In genomic region chr2:205047273-205047839, GRCh38 we compare ENCODE assay signal across 18 cellular contexts.
DNase-seq lines count a peak whose midpoint lies in the region; ATAC-seq and TF ChIP-seq lines count a peak whose summit lies in the region.
"Had no signal": no experiment of that assay in that cellular context is flagged by ENCODE, and none has a peak within 500 bp of the region (broad histone marks: within the 10 kb centered on the region; RNA-seq: fewer than 3 reads in every experiment).

No MANE protein-coding gene starts in this region.

- ATAC-seq in HG03196 (IDR thresholded peaks at IDR 0.05; ENCODE audit: unreplicated experiment), result no peak
- no peak for ATAC-seq in GM18909 (IDR thresholded peaks at IDR 0.05; ENCODE audit: poor library complexity, unreplicated experiment)
- no peak for ATAC-seq in HG03108 (IDR thresholded peaks at IDR 0.05; ENCODE audit: unreplicated experiment)
- ATAC-seq: stimulated activated effector memory CD8-positive, alpha-beta T cell treated with anti-CD3 and anti-CD28 coated beads, Interleukin-12 subunit alpha, Interleukin-12 subunit beta, amount 100 ng/mL, for 72 hours had no signal

- H3K27me3 ChIP-seq in kidney epithelial cell (ENCODE audit: control insufficient read depth, insufficient read depth, low read length) (no peaks in the 10 kb centered on the region), stomach (no peaks in the 10 kb centered on the region)

- no peak overlapping the region for H3K27ac ChIP-seq in stomach

- peak; percentile 95 for TF ChIP-seq EP300 in Ishikawa (IDR thresholded peaks at IDR 0.05; ENCODE audit: borderline replicate concordance)
- TF ChIP-seq EP300 in stomach (IDR thresholded peaks at IDR 0.05), result no peak

- no peak overlapping the region for H3K4me3 ChIP-seq in kidney epithelial cell (ENCODE audit: low read depth, low read length)
- H3K4me3 ChIP-seq in stomach, result no peak overlapping the region
- H3K4me3 ChIP-seq: smooth muscle cell had no signal

- TF ChIP-seq CTCF in kidney epithelial cell (IDR thresholded peaks at IDR 0.05; ENCODE audit: insufficient read depth, low read length, poor library complexity, severe bottlenecking), result peak; percentile 2
- TF ChIP-seq CTCF in stomach (IDR thresholded peaks at IDR 0.05), result no peak

- H3K9me3 ChIP-seq in stomach, result no peaks in the 10 kb centered on the region

- no peaks in the 10 kb centered on the region for H3K36me3 ChIP-seq in kidney epithelial cell (ENCODE audit: control insufficient read depth, insufficient read depth, low read length)
- peaks cover 0 to 7% (median 3%) of the 10 kb centered on the region in 4 donors for H3K36me3 ChIP-seq in stomach

- intact Hi-C loops in stomach (cut with DNase I; ENCODE audit: low total_unique reads), result no loop called here

- peak; percentile 28 for TF ChIP-seq RAD21 in Ishikawa (IDR thresholded peaks at IDR 0.05; ENCODE audit: low read depth)

- H3K4me1 ChIP-seq in stomach, result peaks cover 0 to 3% (median 0%) of the 10 kb centered on the region in 4 donors

- no peak for TF ChIP-seq POLR2A in stomach (IDR thresholded peaks at IDR 0.05)

- WGBS in stomach, 5 donors, result 77 to 97% (median 82%) methylated on average over 1 of the region's 1 CpG

- peak; percentile 50 for DNase-seq in DMS79 (lab: John Stamatoyannopoulos, UW)
- DNase-seq in NCI-H774 (lab: John Stamatoyannopoulos, UW), result peak; percentile 64
- no peak for DNase-seq in kidney epithelial cell (ENCODE audit: low read depth)
- no peak for DNase-seq in stomach
- DNase-seq: activated effector memory CD4-positive, alpha-beta T cell treated with Interleukin-2 at 50 U/mL for 16 hours; central memory CD4-positive, alpha-beta T cell; hippocampal formation; Karpas-422; NCI-H1436 treated with DMSO at 0.1 percent for 48 hours; NCI-H524 treated with DMSO at 0.1 percent for 48 hours; posterior cingulate gyrus; trophoblast cell had no signal

TF ChIP-seq in Ishikawa, 13 proteins besides CTCF, POLR2A, EP300 and RAD21:
- TF ChIP-seq ZBTB7A (IDR thresholded peaks at IDR 0.05; ENCODE audit: low read depth) (no peak), CREB1 (IDR thresholded peaks at IDR 0.05; ENCODE audit: low read depth) (no peak), TEAD4 (IDR thresholded peaks at IDR 0.05) (peak; percentile 83), FOXM1 (IDR thresholded peaks at IDR 0.05; ENCODE audit: borderline replicate concordance, low read depth) (peak; percentile 87), TCF12 (IDR thresholded peaks at IDR 0.05; ENCODE audit: low read depth) (peak; percentile 97), NFIC (IDR thresholded peaks at IDR 0.05) (peak; percentile 98), CEBPB (IDR thresholded peaks at IDR 0.05) (peak; percentile 70)
- TF ChIP-seq, protein P1, sequence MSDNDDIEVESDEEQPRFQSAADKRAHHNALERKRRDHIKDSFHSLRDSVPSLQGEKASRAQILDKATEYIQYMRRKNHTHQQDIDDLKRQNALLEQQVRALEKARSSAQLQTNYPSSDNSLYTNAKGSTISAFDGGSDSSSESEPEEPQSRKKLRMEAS (IDR thresholded peaks at IDR 0.05), result peak; percentile 64; the same call in 1 of the 2 replicates
- TF ChIP-seq, protein P2, sequence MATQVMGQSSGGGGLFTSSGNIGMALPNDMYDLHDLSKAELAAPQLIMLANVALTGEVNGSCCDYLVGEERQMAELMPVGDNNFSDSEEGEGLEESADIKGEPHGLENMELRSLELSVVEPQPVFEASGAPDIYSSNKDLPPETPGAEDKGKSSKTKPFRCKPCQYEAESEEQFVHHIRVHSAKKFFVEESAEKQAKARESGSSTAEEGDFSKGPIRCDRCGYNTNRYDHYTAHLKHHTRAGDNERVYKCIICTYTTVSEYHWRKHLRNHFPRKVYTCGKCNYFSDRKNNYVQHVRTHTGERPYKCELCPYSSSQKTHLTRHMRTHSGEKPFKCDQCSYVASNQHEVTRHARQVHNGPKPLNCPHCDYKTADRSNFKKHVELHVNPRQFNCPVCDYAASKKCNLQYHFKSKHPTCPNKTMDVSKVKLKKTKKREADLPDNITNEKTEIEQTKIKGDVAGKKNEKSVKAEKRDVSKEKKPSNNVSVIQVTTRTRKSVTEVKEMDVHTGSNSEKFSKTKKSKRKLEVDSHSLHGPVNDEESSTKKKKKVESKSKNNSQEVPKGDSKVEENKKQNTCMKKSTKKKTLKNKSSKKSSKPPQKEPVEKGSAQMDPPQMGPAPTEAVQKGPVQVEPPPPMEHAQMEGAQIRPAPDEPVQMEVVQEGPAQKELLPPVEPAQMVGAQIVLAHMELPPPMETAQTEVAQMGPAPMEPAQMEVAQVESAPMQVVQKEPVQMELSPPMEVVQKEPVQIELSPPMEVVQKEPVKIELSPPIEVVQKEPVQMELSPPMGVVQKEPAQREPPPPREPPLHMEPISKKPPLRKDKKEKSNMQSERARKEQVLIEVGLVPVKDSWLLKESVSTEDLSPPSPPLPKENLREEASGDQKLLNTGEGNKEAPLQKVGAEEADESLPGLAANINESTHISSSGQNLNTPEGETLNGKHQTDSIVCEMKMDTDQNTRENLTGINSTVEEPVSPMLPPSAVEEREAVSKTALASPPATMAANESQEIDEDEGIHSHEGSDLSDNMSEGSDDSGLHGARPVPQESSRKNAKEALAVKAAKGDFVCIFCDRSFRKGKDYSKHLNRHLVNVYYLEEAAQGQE (IDR thresholded peaks at IDR 0.05; ENCODE audit: low read depth), result no peak

Comparison
In these comparisons a context has a peak if more than half of its experiments do, and no peak if none do; other contexts are left out.
1. DNase-seq: peak in DMS79 (single experiment) and NCI-H774 (single experiment); none in kidney epithelial cell (single experiment) and stomach (single experiment).